8 cellular contexts compared by ENCODE assay signal in the genomic region with DNA sequence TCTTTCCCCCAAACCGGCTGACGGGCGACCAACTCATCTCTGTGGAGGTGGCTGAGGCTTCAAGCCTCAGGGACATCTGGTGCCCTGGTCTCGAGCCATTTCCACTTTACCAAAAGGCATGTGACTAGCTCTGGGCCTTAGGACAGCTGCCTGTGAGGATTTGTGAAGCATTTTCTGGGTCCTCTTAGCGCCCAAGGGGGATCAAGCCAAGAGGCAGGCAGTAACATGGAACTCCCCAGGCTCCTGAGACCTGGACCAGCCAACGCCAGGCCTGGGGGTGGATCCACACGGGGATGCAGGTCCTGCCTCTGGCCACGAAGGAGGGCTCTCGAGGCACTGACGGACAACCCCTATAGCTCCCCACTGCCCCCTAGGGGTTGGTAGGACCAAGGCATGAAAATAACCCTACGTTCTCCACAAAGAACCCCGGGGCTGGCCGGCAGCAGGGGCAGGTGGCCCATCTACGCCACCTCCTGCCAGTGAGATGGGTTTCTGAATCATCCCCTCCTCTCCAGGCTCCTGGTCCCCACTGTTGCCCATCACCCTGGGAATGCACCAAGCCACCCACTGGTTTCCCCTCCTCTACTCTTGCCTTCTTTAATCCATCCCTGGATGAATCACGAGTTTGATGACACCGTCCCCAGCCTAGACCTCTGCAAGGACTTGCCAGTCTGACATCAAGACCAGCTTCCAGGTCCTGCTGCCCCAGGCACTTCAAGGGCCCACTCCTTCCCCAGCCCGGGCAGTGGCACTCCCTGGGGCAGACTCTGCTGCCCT. TPM values are rescaled to one million over a fixed set of nuclear protein-coding genes. Genes with fewer than 3 reads are reported as not detected.
DNase-seq lines count a peak whose midpoint lies in the region; TF ChIP-seq lines count a peak whose summit lies in the region.

No MANE protein-coding gene starts in this region.

- H3K4me3 ChIP-seq in astrocyte of the cerebellum (ENCODE audit: low read depth, low read length), result no peak overlapping the region
- H3K4me3 ChIP-seq in testis, result no peak overlapping the region
- no peak overlapping the region for H3K4me3 ChIP-seq in lower leg skin (ENCODE audit: low read depth, poor library complexity, severe bottlenecking)

- DNase-seq in SIG-M5 treated with dmso at 0.1 percent for 504 hours (lab: John Stamatoyannopoulos, UW; ENCODE audit: unreplicated experiment) (peak; percentile 3), SIG-M5 (lab: John Stamatoyannopoulos, UW) (no peak), NCI-H1694 (lab: John Stamatoyannopoulos, UW) (peak; percentile 41), astrocyte of the cerebellum (ENCODE audit: low read depth) (no peak), iPS-NIHi7 (ENCODE audit: extremely low spot score) (peak; percentile 83), testis (peak; percentile 60), HK-2 (ENCODE audit: unreplicated experiment) (no peak), lower leg skin (ENCODE audit: low spot score in 2 of 2) (no peak)

- peak; percentile 61 for TF ChIP-seq CTCF in astrocyte of the cerebellum (IDR thresholded peaks at IDR 0.05; ENCODE audit: low read depth, low read length, missing control alignments)
- peak; percentile 11 to 43 (median 27) for TF ChIP-seq CTCF in testis (IDR thresholded peaks at IDR 0.05)
- TF ChIP-seq CTCF in lower leg skin (IDR thresholded peaks at IDR 0.05), result no peak

- H3K9me3 ChIP-seq in testis, result no peaks in the 10 kb centered on the region

- no peaks in the 10 kb centered on the region for H3K4me1 ChIP-seq in testis

- no peaks in the 10 kb centered on the region for H3K36me3 ChIP-seq in testis (ENCODE audit: low read depth, missing control alignments)

- no peak for TF ChIP-seq POLR2A in testis (IDR thresholded peaks at IDR 0.05)
- TF ChIP-seq POLR2A in lower leg skin (IDR thresholded peaks at IDR 0.05), result no peak

- 62 to 65% methylated on average over 16 to 17 of the region's 17 CpGs for WGBS in testis, 2 donors
- 65 to 70% methylated on average over 16 to 17 of the region's 17 CpGs for WGBS in lower leg skin, 2 donors

- H3K27ac ChIP-seq in testis, result no peak overlapping the region

- intact Hi-C loops in testis (cut with DNase I; ENCODE audit: low total_unique reads) (no loop called here), lower leg skin (cut with DNase I; ENCODE audit: low total_unique reads) (no loop called here)

- H3K27me3 ChIP-seq in testis, result no peaks in the 10 kb centered on the region

- in situ Hi-C loops in astrocyte of the cerebellum (cut with HindIII; ENCODE audit: low sequenced_read_pairs), result no loop called here

RNA-seq across cellular contexts. Expression of a gene that starts 7.0 kb away (rescaled TPM):
- total RNA-seq in testis (10 to 100 TPM; 51.6 to 61.4 TPM), lower leg skin (10 to 100 TPM; 25.9 to 56.0 (median 29.6) TPM)
- polyA plus RNA-seq in testis (ENCODE audit: insufficient read depth, low read depth, low replicate concordance), result 87.0 TPM

RNA-seq across cellular contexts. Expression of a gene that starts 37.8 kb away (rescaled TPM):
- 10 to 100 TPM in 1 of 2 donors, 1 to 10 TPM in 1; 9.7 to 15.9 TPM for total RNA-seq in testis
- polyA plus RNA-seq in testis (ENCODE audit: insufficient read depth, low read depth, low replicate concordance), result 13.4 TPM
- total RNA-seq in lower leg skin, result 10 to 100 TPM in 1 of 4 donors, 1 to 10 TPM in 3; 3.1 to 11.6 (median 7.0) TPM

RNA-seq across cellular contexts. Expression of a gene that starts 46.5 kb away (rescaled TPM):
- 10 to 100 TPM; 65.1 to 74.2 TPM for total RNA-seq in testis
- 24.6 TPM for polyA plus RNA-seq in testis (ENCODE audit: insufficient read depth, low read depth, low replicate concordance)
- total RNA-seq in lower leg skin, result 100 to 1,000 TPM in 1 of 4 donors, 10 to 100 TPM in 3; 76.7 to 125 (median 86.6) TPM

Comparison
In these comparisons a context has a peak if more than half of its experiments do, and no peak if none do; other contexts are left out.
1. DNase-seq: peak in SIG-M5 treated with dmso at 0.1 percent for 504 hours (single experiment), NCI-H1694 (single experiment), iPS-NIHi7 (single experiment) and testis (single experiment); none in SIG-M5 (single experiment), astrocyte of the cerebellum (single experiment), HK-2 (single experiment) and lower leg skin (0 of 2).
2. CTCF ChIP-seq: peak in astrocyte of the cerebellum (single experiment) and testis (3 of 3); none in lower leg skin (0 of 3).